Comparison of ENCODE assay signal across 8 cellular contexts in the genomic region with DNA sequence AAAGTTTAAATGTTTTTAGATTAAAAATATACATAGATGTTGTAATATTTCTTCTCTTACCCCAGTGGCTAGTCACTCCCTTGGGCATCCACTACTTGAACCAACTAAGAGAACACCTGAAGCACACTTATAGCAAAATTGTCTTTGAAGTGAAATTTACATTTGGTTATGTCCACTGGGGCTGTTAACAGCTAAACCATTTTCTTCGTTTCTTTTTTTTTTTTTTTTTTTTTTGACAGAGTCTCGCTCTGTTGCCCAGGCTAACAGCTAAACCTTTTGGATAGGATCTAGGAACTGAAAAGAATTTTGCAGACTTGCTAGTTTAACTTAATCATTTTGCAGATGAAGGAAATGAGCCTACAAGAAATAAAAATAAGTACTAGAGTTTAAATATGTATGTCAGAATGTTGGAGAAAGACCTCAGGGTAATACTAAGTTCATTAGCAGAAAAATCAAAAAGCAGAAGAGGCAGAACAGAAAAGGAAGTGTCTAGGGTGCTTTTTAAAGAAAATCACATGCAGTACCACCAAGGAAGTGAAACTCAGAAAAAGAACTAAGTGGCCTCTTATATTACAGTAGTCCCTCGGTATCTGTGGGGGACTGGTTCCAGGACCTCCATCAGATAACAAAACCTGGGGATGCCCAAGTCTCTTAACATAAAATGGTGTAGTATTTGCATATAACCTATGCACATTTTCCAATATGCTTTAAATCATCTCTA. TPM values are rescaled to one million over a fixed set of nuclear protein-coding genes. Genes with fewer than 3 reads are reported as not detected.
DNase-seq lines count a peak whose midpoint lies in the region; ATAC-seq and TF ChIP-seq lines count a peak whose summit lies in the region.

No MANE protein-coding gene starts in this region.

- H3K9me3 ChIP-seq in left lung (no peaks in the 10 kb centered on the region), tibial artery (no peaks in the 10 kb centered on the region)
- H3K9me3 ChIP-seq in effector memory CD4-positive, alpha-beta T cell (ENCODE audit: control insufficient read depth, low read length) = no peaks in the 10 kb centered on the region

- H3K27me3 ChIP-seq in left lung = no peaks in the 10 kb centered on the region
- H3K27me3 ChIP-seq in effector memory CD4-positive, alpha-beta T cell (replicated peaks; ENCODE audit: control insufficient read depth, insufficient read depth, low read length, poor library complexity, severe bottlenecking) = no peaks in the 10 kb centered on the region
- no peaks in the 10 kb centered on the region for H3K27me3 ChIP-seq in tibial artery

- intact Hi-C loops in left lung (cut with DNase I) = no loop called here
- intact Hi-C loops in tibial artery (cut with DNase I; ENCODE audit: low total_unique reads) = no loop called here

- H3K4me3 ChIP-seq in left lung = no peak overlapping the region
- no peak overlapping the region for H3K4me3 ChIP-seq in effector memory CD4-positive, alpha-beta T cell (ENCODE audit: insufficient read depth, low read depth, low read length, poor library complexity, severe bottlenecking)
- no peak overlapping the region for H3K4me3 ChIP-seq in tibial artery

- H3K36me3 ChIP-seq in left lung (peaks cover 0 to 63% of the 10 kb centered on the region in 2 donors), tibial artery (peaks cover 36 to 74% (median 46%) of the 10 kb centered on the region in 3 donors)
- peaks cover 37% of the 10 kb centered on the region for H3K36me3 ChIP-seq in effector memory CD4-positive, alpha-beta T cell (ENCODE audit: control insufficient read depth, insufficient read depth, low read length)

- peak; percentile 75 for ATAC-seq in GM18861 (IDR thresholded peaks at IDR 0.05; ENCODE audit: unreplicated experiment)
- peak; percentile 88 for ATAC-seq in GM21576 (IDR thresholded peaks at IDR 0.05; ENCODE audit: unreplicated experiment)
- peak; percentile 80 for ATAC-seq in HG03521 (IDR thresholded peaks at IDR 0.05; ENCODE audit: unreplicated experiment)
- peak; percentile 54 for ATAC-seq in left lung

- DNase-seq in left lung = no peak
- no peak for DNase-seq in NCI-H1417 treated with DMSO at 0.1 percent for 48 hours (lab: John Stamatoyannopoulos, UW)
- DNase-seq in AG08396 (ENCODE audit: low spot score) = no peak
- DNase-seq in effector memory CD4-positive, alpha-beta T cell = no peak
- no peak for DNase-seq in tibial artery

- peaks cover 0 to 63% of the 10 kb centered on the region in 2 donors for H3K4me1 ChIP-seq in left lung
- H3K4me1 ChIP-seq in effector memory CD4-positive, alpha-beta T cell (ENCODE audit: control insufficient read depth, insufficient read depth, low read length, poor library complexity, severe bottlenecking) = no peaks in the 10 kb centered on the region
- no peaks in the 10 kb centered on the region for H3K4me1 ChIP-seq in tibial artery

- H3K27ac ChIP-seq in left lung = peak overlapping the region in 1 of 2 donors; percentile 66
- no peak overlapping the region for H3K27ac ChIP-seq in effector memory CD4-positive, alpha-beta T cell (ENCODE audit: insufficient read depth, low read length, poor library complexity, severe bottlenecking)
- H3K27ac ChIP-seq in tibial artery = no peak overlapping the region

- TF ChIP-seq CTCF in left lung (IDR thresholded peaks at IDR 0.05) (no peak), tibial artery (IDR thresholded peaks at IDR 0.05) (no peak)

RNA-seq across cellular contexts. Expression of gene DRAM2, which starts 11.8 kb away (rescaled TPM):
- total RNA-seq in left lung = 10 to 100 TPM; 41.3 to 57.7 TPM

RNA-seq across cellular contexts. Expression of gene CEPT1, which starts 11.9 kb away (rescaled TPM):
- total RNA-seq in left lung = 10 to 100 TPM; 40.4 to 54.2 TPM
